ENCODE assay signal across 14 cellular contexts in genomic region chr9:15144567-15145174, GRCh38.
DNase-seq lines count a peak whose midpoint lies in the region; ATAC-seq and TF ChIP-seq lines count a peak whose summit lies in the region.
"Had no signal": no experiment of that assay in that cellular context is flagged by ENCODE, and none has a peak within 500 bp of the region (broad histone marks: within the 10 kb centered on the region; RNA-seq: fewer than 3 reads in every experiment).

No MANE protein-coding gene starts in this region.

- TF ChIP-seq CTCF in osteoblast (IDR thresholded peaks at IDR 0.05; ENCODE audit: extremely low read depth, low read depth, low read length) = no peak

- H3K4me3 ChIP-seq in SK-N-MC (no peak overlapping the region), osteoblast (ENCODE audit: insufficient read depth, low read length) (no peak overlapping the region)
- H3K4me3 ChIP-seq: HAP-1, left lung, suprapubic skin had no signal

- peak overlapping the region; percentile 18 for H3K4me2 ChIP-seq in osteoblast (ENCODE audit: insufficient read depth, low read length)

- peak overlapping the region; percentile 11 for H3K9ac ChIP-seq in SK-N-MC (ENCODE audit: insufficient read length)

- peaks cover 3% of the 10 kb centered on the region for H3K27me3 ChIP-seq in osteoblast (ENCODE audit: insufficient read depth, low read length)
- H3K27me3 ChIP-seq: left lung, suprapubic skin had no signal

- H3K27ac ChIP-seq in SK-N-MC (no peak overlapping the region), osteoblast (ENCODE audit: low read depth, low read length) (no peak overlapping the region)
- H3K27ac ChIP-seq: left lung, suprapubic skin, VCaP had no signal

- H3K79me2 ChIP-seq in osteoblast (ENCODE audit: insufficient read depth, low read length) = no peaks in the 10 kb centered on the region

- H3K4me1 ChIP-seq in osteoblast (ENCODE audit: insufficient read depth, low read length) = peaks cover 11% of the 10 kb centered on the region
- H3K4me1 ChIP-seq: HAP-1, left lung had no signal

- no peak for ATAC-seq in GM18511 (IDR thresholded peaks at IDR 0.05; ENCODE audit: unreplicated experiment)
- ATAC-seq: left lung; natural killer cell treated with Interleukin-12 subunit alpha and Interleukin-12 subunit beta and Interleukin-15 and Interleukin-18, amount 100 ng/mL, for 72 hours had no signal

- no peak overlapping the region for H2AFZ ChIP-seq in osteoblast (ENCODE audit: low read length)

- peak; percentile 8 for DNase-seq in GM04504 (ENCODE audit: low read depth)
- peak; percentile 34 for DNase-seq in NCI-H2029 (lab: John Stamatoyannopoulos, UW)
- no peak for DNase-seq in SK-N-MC (ENCODE audit: low read depth, low spot score)
- DNase-seq in osteoblast (ENCODE audit: insufficient read length, low spot score, missing footprints) = peak; percentile 39
- no peak for DNase-seq in activated CD8-positive, alpha-beta memory T cell treated with anti-CD3 and anti-CD28 coated beads for 24 hours
- DNase-seq in cerebellar nuclear complex (lab: John Stamatoyannopoulos, UW) = no peak
- DNase-seq: CD4-positive, CD25-positive, alpha-beta regulatory T cell; left lung; Right ventricle myocardium superior had no signal

- no peaks in the 10 kb centered on the region for H4K20me1 ChIP-seq in osteoblast (ENCODE audit: insufficient read depth, low read length)

- no peaks in the 10 kb centered on the region for H3K36me3 ChIP-seq in SK-N-MC (ENCODE audit: insufficient read depth, low read length)
- H3K36me3 ChIP-seq in osteoblast (ENCODE audit: insufficient read depth, low read length) = no peaks in the 10 kb centered on the region
- H3K36me3 ChIP-seq: HAP-1, left lung, suprapubic skin had no signal

- H3K9me3 ChIP-seq in SK-N-MC (ENCODE audit: low read depth, low read length) (no peaks in the 10 kb centered on the region), osteoblast (ENCODE audit: low read depth, low read length) (no peaks in the 10 kb centered on the region)
- H3K9me3 ChIP-seq: HAP-1, left lung, suprapubic skin had no signal

Comparison
In these comparisons a context has a peak if more than half of its experiments do, and no peak if none do; other contexts are left out.
1. DNase-seq: peak in GM04504 (single experiment), NCI-H2029 (single experiment) and osteoblast (single experiment); none in SK-N-MC (single experiment), activated CD8-positive, alpha-beta memory T cell treated with anti-CD3 and anti-CD28 coated beads for 24 hours (single experiment) and cerebellar nuclear complex (0 of 2).